In genomic region chr9:128246471-128246870, GRCh38 we compare ENCODE assay signal across 1 cellular context.
A peak's percentile ranks its signal among the peaks of the same experiment; 100 is the strongest.
TF ChIP-seq lines count a peak whose summit lies in the region.

No MANE protein-coding gene starts in this region.

TF ChIP-seq in HepG2, 621 proteins besides CTCF, POLR2A, EP300 and RAD21:
- TF ChIP-seq ZNF562 (CRISPR knock-in tag; IDR thresholded peaks at IDR 0.05; ENCODE audit: borderline replicate concordance) (no peak), PCBP2 (optimal IDR thresholded peaks at IDR 0.05; ENCODE audit: low read depth, low read length, poor library complexity, severe bottlenecking) (peak; percentile 91), HNRNPK (IDR thresholded peaks at IDR 0.05; ENCODE audit: low read depth, low read length, poor library complexity, severe bottlenecking) (peak; percentile 88)
TF ChIP-seq in HepG2: peak in this region for 2.
